Comparison of ENCODE assay signal across 19 cellular contexts in genomic region chr9:126436545-126437269, GRCh38.
DNase-seq lines count a peak whose midpoint lies in the region; ATAC-seq and TF ChIP-seq lines count a peak whose summit lies in the region.
"Had no signal": no experiment of that assay in that cellular context is flagged by ENCODE, and none has a peak within 500 bp of the region (broad histone marks: within the 10 kb centered on the region; RNA-seq: fewer than 3 reads in every experiment).

No MANE protein-coding gene starts in this region.

- H3K4me3 ChIP-seq in tibial nerve = peak overlapping the region in 1 of 4 donors; percentile 4
- H3K4me3 ChIP-seq: left ventricle myocardium inferior, SK-N-MC, thoracic aorta had no signal

- DNase-seq in NCI-H748 (lab: John Stamatoyannopoulos, UW; ENCODE audit: unreplicated experiment) = peak; percentile 44
- DNase-seq in NCI-H748 treated with DMSO at 0.1 percent for 48 hours (lab: John Stamatoyannopoulos, UW) = no peak
- DNase-seq in islet precursor cell = peak; percentile 60
- no peak for DNase-seq in tibial nerve (ENCODE audit: low spot score in 2 of 2)
- no peak for DNase-seq in activated naive CD4-positive, alpha-beta T cell (lab: John Stamatoyannopoulos, UW)
- DNase-seq: ACHN; activated CD4-positive, alpha-beta memory T cell treated with anti-CD3 and anti-CD28 coated beads, Interleukin-2, amount 10 ng/mL, durations not matched to agents 7 days and 5 days; anterior cingulate cortex; COR-L47; dermis blood vessel endothelial cell; left ventricle myocardium inferior; naive B cell; NCI-H2029 treated with DMSO at 0.1 percent for 48 hours had no signal

- no peak for TF ChIP-seq CTCF in tibial nerve (IDR thresholded peaks at IDR 0.05)

- no peaks in the 10 kb centered on the region for H3K27me3 ChIP-seq in tibial nerve

- ATAC-seq in SK-N-SH treated with all-trans-retinoic acid at 6 μM for 48 hours = peak; percentile 70
- ATAC-seq in HG02759 (IDR thresholded peaks at IDR 0.05; ENCODE audit: unreplicated experiment) = no peak
- no peak for ATAC-seq in HG03039 (IDR thresholded peaks at IDR 0.05; ENCODE audit: unreplicated experiment)
- ATAC-seq: activated T-helper 17 cell treated with anti-CD3 and anti-CD28 coated beads, Interleukin-2, amount 50 U/mL, for 72 hours had no signal

- TF ChIP-seq POLR2A in tibial nerve (IDR thresholded peaks at IDR 0.05) = no peak

- no peak for TF ChIP-seq EP300 in tibial nerve (IDR thresholded peaks at IDR 0.05)

- H3K9me3 ChIP-seq in tibial nerve = no peaks in the 10 kb centered on the region
- H3K9me3 ChIP-seq: left ventricle myocardium inferior, thoracic aorta had no signal

- peaks cover 0 to 13% (median 0%) of the 10 kb centered on the region in 3 donors for H3K36me3 ChIP-seq in tibial nerve
- H3K36me3 ChIP-seq: left ventricle myocardium inferior had no signal

- peaks cover 0 to 60% (median 23%) of the 10 kb centered on the region in 4 donors for H3K4me1 ChIP-seq in tibial nerve
- H3K4me1 ChIP-seq: left ventricle myocardium inferior had no signal

- peak overlapping the region; percentile 0 to 86 (median 62) for H3K27ac ChIP-seq in tibial nerve
- H3K27ac ChIP-seq: left ventricle myocardium inferior, SK-N-MC, thoracic aorta had no signal

- WGBS in tibial nerve, 2 donors = 28 to 36% methylated on average over 6 of the region's 6 CpGs

TF ChIP-seq in SK-N-SH treated with all-trans-retinoic acid at 6 μM for 48 hours, 23 proteins besides CTCF, POLR2A, EP300 and RAD21:
- no peak for TF ChIP-seq SNAI2 (CRISPR knock-in tag; IDR thresholded peaks at IDR 0.05)
- no peak for TF ChIP-seq ESRRG (CRISPR knock-in tag; IDR thresholded peaks at IDR 0.05)
- no peak for TF ChIP-seq TCF4 (CRISPR knock-in tag; IDR thresholded peaks at IDR 0.05; ENCODE audit: borderline replicate concordance)
- no peak for TF ChIP-seq POU6F1 (CRISPR knock-in tag; IDR thresholded peaks at IDR 0.05; ENCODE audit: borderline replicate concordance, low read depth)
- TF ChIP-seq TSHZ2 (CRISPR knock-in tag; IDR thresholded peaks at IDR 0.05) = no peak
- TF ChIP-seq, protein P1, sequence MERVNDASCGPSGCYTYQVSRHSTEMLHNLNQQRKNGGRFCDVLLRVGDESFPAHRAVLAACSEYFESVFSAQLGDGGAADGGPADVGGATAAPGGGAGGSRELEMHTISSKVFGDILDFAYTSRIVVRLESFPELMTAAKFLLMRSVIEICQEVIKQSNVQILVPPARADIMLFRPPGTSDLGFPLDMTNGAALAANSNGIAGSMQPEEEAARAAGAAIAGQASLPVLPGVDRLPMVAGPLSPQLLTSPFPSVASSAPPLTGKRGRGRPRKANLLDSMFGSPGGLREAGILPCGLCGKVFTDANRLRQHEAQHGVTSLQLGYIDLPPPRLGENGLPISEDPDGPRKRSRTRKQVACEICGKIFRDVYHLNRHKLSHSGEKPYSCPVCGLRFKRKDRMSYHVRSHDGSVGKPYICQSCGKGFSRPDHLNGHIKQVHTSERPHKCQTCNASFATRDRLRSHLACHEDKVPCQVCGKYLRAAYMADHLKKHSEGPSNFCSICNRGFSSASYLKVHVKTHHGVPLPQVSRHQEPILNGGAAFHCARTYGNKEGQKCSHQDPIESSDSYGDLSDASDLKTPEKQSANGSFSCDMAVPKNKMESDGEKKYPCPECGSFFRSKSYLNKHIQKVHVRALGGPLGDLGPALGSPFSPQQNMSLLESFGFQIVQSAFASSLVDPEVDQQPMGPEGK (CRISPR knock-in tag; IDR thresholded peaks at IDR 0.05; ENCODE audit: borderline replicate concordance) = no peak
TF ChIP-seq in SK-N-SH treated with all-trans-retinoic acid at 6 μM for 48 hours: peak in this region for 0.

Comparison
In these comparisons a context has a peak if more than half of its experiments do, and no peak if none do; other contexts are left out.
1. DNase-seq: peak in NCI-H748 (single experiment) and islet precursor cell (single experiment); none in NCI-H748 treated with DMSO at 0.1 percent for 48 hours (single experiment), tibial nerve (0 of 2) and activated naive CD4-positive, alpha-beta T cell (0 of 4).